In the genomic region with DNA sequence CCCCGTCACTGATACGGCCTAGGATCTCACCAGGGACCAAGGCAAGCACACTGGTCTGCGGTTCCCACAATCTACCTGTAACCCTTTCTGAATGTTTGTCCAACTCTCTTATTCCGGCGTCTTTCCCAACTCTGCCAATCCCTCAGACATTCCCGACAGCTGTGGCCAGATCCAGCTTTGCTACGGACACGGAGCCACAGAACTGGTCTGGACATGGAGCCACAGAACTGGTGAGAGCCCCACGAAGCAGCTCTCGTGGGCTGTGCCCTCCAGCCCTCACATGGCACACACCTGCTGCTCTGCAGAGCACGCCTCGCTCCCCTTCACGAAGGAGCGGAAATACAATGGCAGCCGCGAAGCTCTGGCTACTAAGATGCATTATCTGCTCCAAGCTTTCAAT, we compare ENCODE assay signal across 21 cellular contexts.
A peak's percentile ranks its signal among the peaks of the same experiment; 100 is the strongest.
DNase-seq lines count a peak whose midpoint lies in the region; ATAC-seq and TF ChIP-seq lines count a peak whose summit lies in the region.
"Had no signal": no experiment of that assay in that cellular context is flagged by ENCODE, and none has a peak within 500 bp of the region (broad histone marks: within the 10 kb centered on the region; RNA-seq: fewer than 3 reads in every experiment).

No MANE protein-coding gene starts in this region.

- H3K9me3 Mint-ChIP-seq in neural progenitor cell: peaks cover 4% of the 10 kb centered on the region
- no peaks in the 10 kb centered on the region for H3K9me3 Mint-ChIP-seq in activated naive CD8-positive, alpha-beta T cell treated with anti-CD3 and anti-CD28 coated beads, Interleukin-2, amount 50 U/mL, for 24 hours
- H3K9me3 Mint-ChIP-seq in stimulated activated naive CD8-positive, alpha-beta T cell treated with anti-CD3 and anti-CD28 coated beads, Interleukin-15, amount 100 ng/mL, for 72 hours: no peaks in the 10 kb centered on the region
- H3K9me3 Mint-ChIP-seq: CD4-positive, CD25-positive, alpha-beta regulatory T cell; CD8-positive, alpha-beta memory T cell had no signal

- H3K27ac Mint-ChIP-seq in neural progenitor cell: peak overlapping the region; percentile 18
- no peak overlapping the region for H3K27ac Mint-ChIP-seq in activated naive CD8-positive, alpha-beta T cell treated with anti-CD3 and anti-CD28 coated beads, Interleukin-2, amount 50 U/mL, for 24 hours
- no peak overlapping the region for H3K27ac Mint-ChIP-seq in stimulated activated naive CD8-positive, alpha-beta T cell treated with anti-CD3 and anti-CD28 coated beads, Interleukin-15, amount 100 ng/mL, for 72 hours
- H3K27ac Mint-ChIP-seq: CD4-positive, CD25-positive, alpha-beta regulatory T cell; CD8-positive, alpha-beta memory T cell had no signal

- H4K20me1 ChIP-seq in neural progenitor cell (ENCODE audit: low read depth): no peaks in the 10 kb centered on the region

- no peaks in the 10 kb centered on the region for H3K4me1 ChIP-seq in heart right ventricle
- H3K4me1 ChIP-seq in neural progenitor cell: no peaks in the 10 kb centered on the region
- H3K4me1 ChIP-seq: BE2C had no signal

- no peaks in the 10 kb centered on the region for H3K36me3 Mint-ChIP-seq in neural progenitor cell
- H3K36me3 Mint-ChIP-seq in activated naive CD8-positive, alpha-beta T cell treated with anti-CD3 and anti-CD28 coated beads, Interleukin-2, amount 50 U/mL, for 24 hours (ENCODE audit: low read depth): no peaks in the 10 kb centered on the region
- H3K36me3 Mint-ChIP-seq: CD4-positive, CD25-positive, alpha-beta regulatory T cell; CD8-positive, alpha-beta memory T cell had no signal

- no peaks in the 10 kb centered on the region for H3K79me2 ChIP-seq in neural progenitor cell (ENCODE audit: low read depth)

- no peak overlapping the region for H3K4me3 ChIP-seq in heart right ventricle
- H3K4me3 ChIP-seq in neural progenitor cell: no peak overlapping the region
- H3K4me3 ChIP-seq: GM12878 had no signal

- TF ChIP-seq CTCF in heart right ventricle (IDR thresholded peaks at IDR 0.05): no peak
- no peak for TF ChIP-seq CTCF in neural progenitor cell (IDR thresholded peaks at IDR 0.05)

- H3K4me2 ChIP-seq in neural progenitor cell: no peak overlapping the region

- no peak overlapping the region for H2AFZ ChIP-seq in neural progenitor cell (replicated peaks)

- intact Hi-C loops in cardiac septum (cut with DNase I) (no loop called here), heart right ventricle (cut with DNase I) (no loop called here)

- ATAC-seq in heart right ventricle: no peak
- no peak for ATAC-seq in activated naive CD8-positive, alpha-beta T cell treated with anti-CD3 and anti-CD28 coated beads, Interleukin-2, amount 50 U/mL, for 24 hours
- no peak for ATAC-seq in stimulated activated naive CD8-positive, alpha-beta T cell treated with anti-CD3 and anti-CD28 coated beads, Interleukin-15, amount 100 ng/mL, for 72 hours
- ATAC-seq: GM12878 had no signal

- no peak overlapping the region for H3K9ac ChIP-seq in neural progenitor cell

- H3K9me3 ChIP-seq in heart right ventricle: no peaks in the 10 kb centered on the region
- no peaks in the 10 kb centered on the region for H3K9me3 ChIP-seq in neural progenitor cell (ENCODE audit: low read depth)
- H3K9me3 ChIP-seq: BE2C had no signal

- no peak overlapping the region for H3K27ac ChIP-seq in heart right ventricle
- H3K27ac ChIP-seq in neural progenitor cell: no peak overlapping the region
- H3K27ac ChIP-seq: HL-60 had no signal

- H3K4me1 Mint-ChIP-seq in neural progenitor cell: peaks cover 17% of the 10 kb centered on the region
- no peaks in the 10 kb centered on the region for H3K4me1 Mint-ChIP-seq in activated naive CD8-positive, alpha-beta T cell treated with anti-CD3 and anti-CD28 coated beads, Interleukin-2, amount 50 U/mL, for 24 hours
- no peaks in the 10 kb centered on the region for H3K4me1 Mint-ChIP-seq in stimulated activated naive CD8-positive, alpha-beta T cell treated with anti-CD3 and anti-CD28 coated beads, Interleukin-15, amount 100 ng/mL, for 72 hours
- H3K4me1 Mint-ChIP-seq: CD4-positive, CD25-positive, alpha-beta regulatory T cell; CD8-positive, alpha-beta memory T cell had no signal

- H3K27me3 Mint-ChIP-seq in neural progenitor cell (ENCODE audit: insufficient read depth, low read depth): peaks cover 8% of the 10 kb centered on the region
- peaks cover 1% of the 10 kb centered on the region for H3K27me3 Mint-ChIP-seq in activated naive CD8-positive, alpha-beta T cell treated with anti-CD3 and anti-CD28 coated beads, Interleukin-2, amount 50 U/mL, for 24 hours
- H3K27me3 Mint-ChIP-seq in stimulated activated naive CD8-positive, alpha-beta T cell treated with anti-CD3 and anti-CD28 coated beads, Interleukin-15, amount 100 ng/mL, for 72 hours: peaks cover 8% of the 10 kb centered on the region
- H3K27me3 Mint-ChIP-seq: CD4-positive, CD25-positive, alpha-beta regulatory T cell had no signal

- H3K36me3 ChIP-seq in heart right ventricle: no peaks in the 10 kb centered on the region
- no peaks in the 10 kb centered on the region for H3K36me3 ChIP-seq in neural progenitor cell
- H3K36me3 ChIP-seq: BE2C had no signal

- 87 to 90% methylated on average over 16 of the region's 16 CpGs for WGBS in heart right ventricle, 2 donors

- DNase-seq in cardiac septum (ENCODE audit: low spot score) (peak; percentile 69), heart right ventricle (no peak), ecto neural progenitor cell (ENCODE audit: low spot score) (peak; percentile 16), neural progenitor cell (ENCODE audit: low spot score) (no peak), ureter (ENCODE audit: low spot score) (peak; percentile 14), NCI-H446 treated with DMSO at 0.1 percent for 48 hours (lab: John Stamatoyannopoulos, UW) (no peak)
- DNase-seq in activated naive CD8-positive, alpha-beta T cell treated with anti-CD3 and anti-CD28 coated beads, Interleukin-2, amount 50 U/mL, for 24 hours: no peak
- no peak for DNase-seq in stimulated activated naive CD8-positive, alpha-beta T cell treated with anti-CD3 and anti-CD28 coated beads, Interleukin-15, amount 100 ng/mL, for 72 hours
- DNase-seq: ACHN; BE2C; C1 segment of cervical spinal cord; CD4-positive, CD25-positive, alpha-beta regulatory T cell; COR-L47; DMS 273 treated with DMSO at 0.1 percent for 48 hours; DMS53; DND-41; EL; GOT3 had no signal

- no peaks in the 10 kb centered on the region for H3F3A ChIP-seq in neural progenitor cell (ENCODE audit: low read depth)

- H3K4me3 Mint-ChIP-seq in neural progenitor cell: no peak overlapping the region
- no peak overlapping the region for H3K4me3 Mint-ChIP-seq in activated naive CD8-positive, alpha-beta T cell treated with anti-CD3 and anti-CD28 coated beads, Interleukin-2, amount 50 U/mL, for 24 hours
- no peak overlapping the region for H3K4me3 Mint-ChIP-seq in stimulated activated naive CD8-positive, alpha-beta T cell treated with anti-CD3 and anti-CD28 coated beads, Interleukin-15, amount 100 ng/mL, for 72 hours
- H3K4me3 Mint-ChIP-seq: CD4-positive, CD25-positive, alpha-beta regulatory T cell; CD8-positive, alpha-beta memory T cell had no signal

- H3K27me3 ChIP-seq in heart right ventricle (peaks cover 0 to 19% (median 6%) of the 10 kb centered on the region in 7 donors), neural progenitor cell (peaks cover 4% of the 10 kb centered on the region)
- H3K27me3 ChIP-seq: BE2C had no signal

Comparison
In these comparisons a context has a peak if more than half of its experiments do, and no peak if none do; other contexts are left out.
1. DNase-seq: peak in cardiac septum (single experiment), ecto neural progenitor cell (single experiment) and ureter (single experiment); none in heart right ventricle (0 of 2), neural progenitor cell (single experiment), activated naive CD8-positive, alpha-beta T cell treated with anti-CD3 and anti-CD28 coated beads, Interleukin-2, amount 50 U/mL, for 24 hours (single experiment), stimulated activated naive CD8-positive, alpha-beta T cell treated with anti-CD3 and anti-CD28 coated beads, Interleukin-15, amount 100 ng/mL, for 72 hours (0 of 2) and NCI-H446 treated with DMSO at 0.1 percent for 48 hours (single experiment).